20 cellular contexts compared by ENCODE assay signal in genomic region chr20:1489328-1489727, GRCh38. TPM values are rescaled to one million over a fixed set of nuclear protein-coding genes. Genes with fewer than 3 reads are reported as not detected.
DNase-seq lines count a peak whose midpoint lies in the region; ATAC-seq and TF ChIP-seq lines count a peak whose summit lies in the region.
"Had no signal": no experiment of that assay in that cellular context is flagged by ENCODE, and none has a peak within 500 bp of the region (broad histone marks: within the 10 kb centered on the region; RNA-seq: fewer than 3 reads in every experiment).

No MANE protein-coding gene starts in this region.

- intact Hi-C loops in esophagus squamous epithelium (cut with DNase I) = no loop called here

- DNase-seq in CD1c-positive myeloid dendritic cell (ENCODE audit: extremely low spot score) = peak; percentile 48
- no peak for DNase-seq in NB4 (ENCODE audit: low read depth)
- DNase-seq in esophagus squamous epithelium (lab: John Stamatoyannopoulos, UW) = no peak
- no peak for DNase-seq in SKM-1 treated with dmso at 0.1 percent for 144 hours (lab: John Stamatoyannopoulos, UW; ENCODE audit: unreplicated experiment)
- DNase-seq in SJCRH30 = no peak
- DNase-seq in stimulated activated CD4-positive, alpha-beta T cell treated with anti-CD3 and anti-CD28 coated beads, Interleukin-2, amount 100 ng/mL, for 48 hours = no peak
- DNase-seq: activated naive CD8-positive, alpha-beta T cell treated with anti-CD3 and anti-CD28 coated beads for 36 hours; activated T-cell treated with anti-CD3 and anti-CD28 coated beads, Interleukin-2, amount 50 U/mL, for 4 hours; brain microvascular endothelial cell; GOT3; mesendoderm; MM.1S; NCI-H1930; stimulated activated CD4-positive, alpha-beta T cell treated with anti-CD3 and anti-CD28 coated beads, Interleukin-2, amount 100 ng/mL, for 24 hours had no signal

- H3K4me1 ChIP-seq in esophagus squamous epithelium (peaks cover 6 to 32% (median 9%) of the 10 kb centered on the region in 3 donors), SJCRH30 (no peaks in the 10 kb centered on the region)

- H3K4me3 ChIP-seq in NB4 (ENCODE audit: low read depth, low read length) (peak overlapping the region; percentile 63), esophagus squamous epithelium (peak overlapping the region in 2 of 4 donors; percentile 9 to 34), skin epidermis (peak overlapping the region in 4 of 7 experiments; percentile 1 to 15 (median 4)), SJCRH30 (no peak overlapping the region)
- H3K4me3 ChIP-seq: SK-N-MC had no signal

- H3K27ac ChIP-seq in esophagus squamous epithelium = peak overlapping the region; percentile 72 to 87 (median 80)
- H3K27ac ChIP-seq in skin epidermis = peak overlapping the region in 17 of 21 experiments; percentile 32 to 83 (median 70)
- no peak overlapping the region for H3K27ac ChIP-seq in SJCRH30
- H3K27ac ChIP-seq: brain microvascular endothelial cell, SK-N-MC had no signal

- no peaks in the 10 kb centered on the region for H3K36me3 ChIP-seq in esophagus squamous epithelium
- H3K36me3 ChIP-seq in SJCRH30 = no peaks in the 10 kb centered on the region
- H3K36me3 ChIP-seq: brain microvascular endothelial cell, heart left ventricle had no signal

- 77 to 83% methylated on average over 2 of the region's 2 CpGs for WGBS in esophagus squamous epithelium, 2 donors

- TF ChIP-seq POLR2A in NB4 (IDR thresholded peaks at IDR 0.05; ENCODE audit: extremely low read depth, insufficient read length) (no peak), esophagus squamous epithelium (IDR thresholded peaks at IDR 0.05) (no peak)

- H3K9me3 ChIP-seq in esophagus squamous epithelium (no peaks in the 10 kb centered on the region), SJCRH30 (replicated peaks) (no peaks in the 10 kb centered on the region)

- ATAC-seq in GM19452 (IDR thresholded peaks at IDR 0.05; ENCODE audit: unreplicated experiment) = no peak
- ATAC-seq: activated T-cell treated with anti-CD3 and anti-CD28 coated beads, Interleukin-2, amount 50 U/mL, for 4 hours had no signal

- H3K27me3 ChIP-seq in esophagus squamous epithelium = no peaks in the 10 kb centered on the region
- H3K27me3 ChIP-seq in SJCRH30 = peaks cover 4% of the 10 kb centered on the region; the same call in 1 of the 2 replicates

- no peak for TF ChIP-seq CTCF in NB4 (IDR thresholded peaks at IDR 0.05; ENCODE audit: low read depth, low read length)
- TF ChIP-seq CTCF in esophagus squamous epithelium (IDR thresholded peaks at IDR 0.05) = no peak

RNA-seq across cellular contexts. Expression of gene SIRPB2, which starts 1.9 kb away (rescaled TPM):
- 1 to 10 TPM; 1.2 to 5.9 (median 1.9) TPM for total RNA-seq in esophagus squamous epithelium
- not detected in 2 replicates for total RNA-seq in SJCRH30 (2014; rRNA removed; shearing (Covaris generic))
- total RNA-seq: activated naive CD8-positive, alpha-beta T cell treated with anti-CD3 and anti-CD28 coated beads for 36 hours; activated T-cell treated with anti-CD3 and anti-CD28 coated beads, Interleukin-2, amount 50 U/mL, for 4 hours; NCI-H460; renal cortical epithelial cell had no signal

RNA-seq across cellular contexts. Expression of gene NSFL1C, which starts 22.7 kb away (rescaled TPM):
- 10 to 100 TPM; 41.5 to 65.6 (median 59.3) TPM for total RNA-seq in esophagus squamous epithelium
- total RNA-seq in SJCRH30 (2014; rRNA removed; shearing (Covaris generic)) = 46.2 and 47.8 TPM in 2 replicates
